In genomic region chr11:113721462-113722066, GRCh38 we compare ENCODE assay signal across 37 cellular contexts. TPM values are rescaled to one million over a fixed set of nuclear protein-coding genes. Genes with fewer than 3 reads are reported as not detected.
DNase-seq lines count a peak whose midpoint lies in the region; ATAC-seq, FAIRE-seq and TF ChIP-seq lines count a peak whose summit lies in the region.
"Had no signal": no experiment of that assay in that cellular context is flagged by ENCODE, and none has a peak within 500 bp of the region (broad histone marks: within the 10 kb centered on the region; RNA-seq: fewer than 3 reads in every experiment).

No MANE protein-coding gene starts in this region.

- H3K4me3 Mint-ChIP-seq in stimulated activated effector memory CD8-positive, alpha-beta T cell treated with anti-CD3 and anti-CD28 coated beads, Interleukin-12 subunit alpha, Interleukin-12 subunit beta, amount 100 ng/mL, for 72 hours, result no peak overlapping the region
- H3K4me3 Mint-ChIP-seq: activated CD4-positive, alpha-beta T cell treated with anti-CD3 and anti-CD28 coated beads, Interleukin-2, amount 10 ng/mL, durations not matched to agents 24 days and 14 days; activated naive CD8-positive, alpha-beta T cell; effector memory CD8-positive, alpha-beta T cell; memory B cell; nephron; WTC11 had no signal

- TF ChIP-seq CTCF in AG09309 (IDR thresholded peaks at IDR 0.05; ENCODE audit: control insufficient read depth, insufficient read depth, low read depth, low read length, missing control alignments) (no peak), epithelial cell of esophagus (IDR thresholded peaks at IDR 0.05; ENCODE audit: insufficient read depth, low read depth, low read length, missing control alignments) (no peak)

- intact Hi-C loops in right cardiac atrium (cut with DNase I), result loop anchor here in 1 of 4 donors (10.0 kb wide), 1 partner anchor 177 kb away; no protein-coding TSS in a partner anchor

- peak; percentile 10 for DNase-seq in AG09309 (ENCODE audit: low read depth)
- peak; percentile 5 for DNase-seq in NCI-H226
- peak; percentile 67 for DNase-seq in epithelial cell of esophagus (ENCODE audit: low read depth)
- peak in 1 of 3 donors; percentile 40 for DNase-seq in right cardiac atrium
- DNase-seq in small intestine, result no peak
- DNase-seq in stimulated activated effector memory CD8-positive, alpha-beta T cell treated with anti-CD3 and anti-CD28 coated beads, Interleukin-12 subunit alpha, Interleukin-12 subunit beta, amount 100 ng/mL, for 72 hours (ENCODE audit: low spot score in 2 of 2), result no peak
- DNase-seq: activated CD4-positive, alpha-beta T cell treated with anti-CD3 and anti-CD28 coated beads, Interleukin-2, amount 10 ng/mL, durations not matched to agents 24 days and 14 days; activated effector memory CD4-positive, alpha-beta T cell treated with Interleukin-2 at 50 U/mL for 16 hours; activated T-cell treated with anti-CD3 and anti-CD28 coated beads, Interleukin-2, amount 50 U/mL, for 1 hour; CD8-positive, alpha-beta memory T cell; central memory CD4-positive, alpha-beta T cell; DMS153; effector memory CD8-positive, alpha-beta T cell; erythroblast; Karpas-422; left colon; MV-4-11; NCI-H1694; NCI-H446; NCI-H774; stimulated activated naive CD4-positive, alpha-beta T cell; upper lobe of right lung had no signal

- H3K36me3 Mint-ChIP-seq in stimulated activated effector memory CD8-positive, alpha-beta T cell treated with anti-CD3 and anti-CD28 coated beads, Interleukin-12 subunit alpha, Interleukin-12 subunit beta, amount 100 ng/mL, for 72 hours, result no peaks in the 10 kb centered on the region
- H3K36me3 Mint-ChIP-seq: WTC11 had no signal

- FAIRE-seq in small intestine (lab: Jason Lieb, UNC), result no peak
- FAIRE-seq: A549, GM12892 had no signal

- H3K27ac ChIP-seq in right cardiac atrium (ENCODE audit: low read length) (peak overlapping the region; percentile 24), small intestine (ENCODE audit: low read depth in 1 of 2, low read length in 1 of 2) (no peak overlapping the region)
- H3K27ac ChIP-seq: A549, ascending aorta, skin epidermis, upper lobe of right lung had no signal

- H3K27ac Mint-ChIP-seq in stimulated activated effector memory CD8-positive, alpha-beta T cell treated with anti-CD3 and anti-CD28 coated beads, Interleukin-12 subunit alpha, Interleukin-12 subunit beta, amount 100 ng/mL, for 72 hours, result no peak overlapping the region
- H3K27ac Mint-ChIP-seq: activated CD4-positive, alpha-beta T cell treated with anti-CD3 and anti-CD28 coated beads, Interleukin-2, amount 10 ng/mL, durations not matched to agents 24 days and 14 days; activated naive CD8-positive, alpha-beta T cell; CD8-positive, alpha-beta memory T cell; effector memory CD8-positive, alpha-beta T cell; memory B cell; nephron; WTC11 had no signal

- no peaks in the 10 kb centered on the region for H3K9me3 Mint-ChIP-seq in stimulated activated effector memory CD8-positive, alpha-beta T cell treated with anti-CD3 and anti-CD28 coated beads, Interleukin-12 subunit alpha, Interleukin-12 subunit beta, amount 100 ng/mL, for 72 hours
- H3K9me3 Mint-ChIP-seq: effector memory CD8-positive, alpha-beta T cell; memory B cell had no signal

- no peak overlapping the region for H3K4me3 ChIP-seq in AG09309 (ENCODE audit: control insufficient read depth, low read depth, low read length)
- no peak overlapping the region for H3K4me3 ChIP-seq in epithelial cell of esophagus (ENCODE audit: low read length)
- H3K4me3 ChIP-seq in right cardiac atrium (ENCODE audit: low read length), result no peak overlapping the region
- H3K4me3 ChIP-seq in small intestine (ENCODE audit: low read depth in 1 of 2, low read length in 2 of 2), result no peak overlapping the region
- H3K4me3 ChIP-seq: A549, ascending aorta, skin epidermis, upper lobe of right lung had no signal

- H3K4me1 Mint-ChIP-seq in stimulated activated effector memory CD8-positive, alpha-beta T cell treated with anti-CD3 and anti-CD28 coated beads, Interleukin-12 subunit alpha, Interleukin-12 subunit beta, amount 100 ng/mL, for 72 hours, result no peaks in the 10 kb centered on the region
- H3K4me1 Mint-ChIP-seq: activated CD4-positive, alpha-beta T cell treated with anti-CD3 and anti-CD28 coated beads, Interleukin-2, amount 10 ng/mL, durations not matched to agents 24 days and 14 days; CD8-positive, alpha-beta memory T cell; memory B cell had no signal

- ATAC-seq in right cardiac atrium (peak; percentile 57 to 85), GM19463 (IDR thresholded peaks at IDR 0.05; ENCODE audit: unreplicated experiment) (no peak), GM21619 (IDR thresholded peaks at IDR 0.05; ENCODE audit: unreplicated experiment) (no peak)
- ATAC-seq in stimulated activated effector memory CD8-positive, alpha-beta T cell treated with anti-CD3 and anti-CD28 coated beads, Interleukin-12 subunit alpha, Interleukin-12 subunit beta, amount 100 ng/mL, for 72 hours, result no peak
- ATAC-seq: A549; effector memory CD8-positive, alpha-beta T cell; left colon; upper lobe of right lung; WTC11 had no signal

- H3K27me3 ChIP-seq in right cardiac atrium (ENCODE audit: control insufficient read depth, insufficient read depth) (no peaks in the 10 kb centered on the region), small intestine (ENCODE audit: control insufficient read depth in 2 of 2, insufficient read depth in 2 of 2, low read length in 2 of 2) (no peaks in the 10 kb centered on the region)
- H3K27me3 ChIP-seq: ascending aorta, upper lobe of right lung had no signal

- H3K4me1 ChIP-seq in right cardiac atrium (ENCODE audit: control insufficient read depth, insufficient read depth, low read length) (no peaks in the 10 kb centered on the region), small intestine (ENCODE audit: control insufficient read depth in 2 of 2, insufficient read depth in 1 of 2, low read depth in 1 of 2, low read length in 1 of 2) (no peaks in the 10 kb centered on the region)
- H3K4me1 ChIP-seq: A549, ascending aorta, upper lobe of right lung had no signal

- H3K9me3 ChIP-seq in right cardiac atrium (ENCODE audit: control insufficient read depth, low read length), result no peaks in the 10 kb centered on the region
- no peaks in the 10 kb centered on the region for H3K9me3 ChIP-seq in small intestine (ENCODE audit: control insufficient read depth, low read depth)
- H3K9me3 ChIP-seq: A549, ascending aorta, upper lobe of right lung had no signal

- H3K36me3 ChIP-seq in small intestine (ENCODE audit: control insufficient read depth in 2 of 2, insufficient read depth in 2 of 2, low read length in 2 of 2), result no peaks in the 10 kb centered on the region
- H3K36me3 ChIP-seq: ascending aorta, upper lobe of right lung had no signal

- WGBS in right cardiac atrium, result 76% methylated on average over 3 of the region's 3 CpGs
- 95 to 98% (median 97%) methylated on average over 3 of the region's 3 CpGs for WGBS in small intestine, 3 donors

RNA-seq across cellular contexts. Expression of gene TMPRSS5, which starts 15.5 kb away (rescaled TPM):
- under 1 TPM; 0.17 to 0.65 (median 0.39) TPM for total RNA-seq in right cardiac atrium
- 1.6 TPM for polyA plus RNA-seq in right cardiac atrium
- polyA plus RNA-seq in small intestine, result 1 to 10 TPM in 1 of 3 donors, under 1 TPM in 2; 0.39 to 1.1 (median 0.45) TPM
- total RNA-seq: ascending aorta had no signal
- polyA plus RNA-seq: CD8-positive, alpha-beta memory T cell had no signal

RNA-seq across cellular contexts. Expression of gene ZW10, which starts 51.9 kb away (rescaled TPM):
- total RNA-seq in right cardiac atrium, result 10 to 100 TPM in 1 of 4 donors, 1 to 10 TPM in 3; 9.1 to 10.2 (median 9.5) TPM
- 4.2 TPM for polyA plus RNA-seq in right cardiac atrium
- polyA plus RNA-seq in small intestine, result 1 to 10 TPM; 6.2 to 9.9 (median 7.6) TPM

RNA-seq across cellular contexts. Expression of gene CLDN25, which starts 58.0 kb away (rescaled TPM):
- not detected for total RNA-seq in right cardiac atrium
- polyA plus RNA-seq in right cardiac atrium (not detected), small intestine (not detected)
- total RNA-seq: activated CD4-positive, alpha-beta T cell treated with anti-CD3 and anti-CD28 coated beads, Interleukin-2, amount 10 ng/mL, durations not matched to agents 24 days and 14 days; activated CD8-positive, alpha-beta memory T cell treated with anti-CD3 and anti-CD28 coated beads for 36 hours; ascending aorta; CD8-positive, alpha-beta memory T cell; left colon; osteoblast; T-helper 1 cell treated with Interleukin-12 subunit alpha and Interleukin-12 subunit beta and Interleukin-4 antibody, amounts not matched to agents 30 ng/mL and 1 ng/mL, for 36 hours; temporal lobe; upper lobe of right lung; WTC11 had no signal
- polyA plus RNA-seq: A549; BJ; CD8-positive, alpha-beta memory T cell had no signal

Comparison
In these comparisons a context has a peak if more than half of its experiments do, and no peak if none do; other contexts are left out.
1. DNase-seq: peak in AG09309 (single experiment), NCI-H226 (single experiment) and epithelial cell of esophagus (single experiment); none in small intestine (single experiment) and stimulated activated effector memory CD8-positive, alpha-beta T cell treated with anti-CD3 and anti-CD28 coated beads, Interleukin-12 subunit alpha, Interleukin-12 subunit beta, amount 100 ng/mL, for 72 hours (0 of 2).
2. ATAC-seq: peak in right cardiac atrium (2 of 2); none in GM19463 (single experiment), stimulated activated effector memory CD8-positive, alpha-beta T cell treated with anti-CD3 and anti-CD28 coated beads, Interleukin-12 subunit alpha, Interleukin-12 subunit beta, amount 100 ng/mL, for 72 hours (single experiment) and GM21619 (single experiment).